In genomic region chr10:68406815-68407585, GRCh38 we compare ENCODE assay signal across 8 cellular contexts.
DNase-seq lines count a peak whose midpoint lies in the region; ATAC-seq and TF ChIP-seq lines count a peak whose summit lies in the region.

RUFY2 (minus strand) TSS chr10:68407277; CDS start chr10:68407189, 88 bp downstream.

- no peak; the same call in 1 of the 2 replicates for TF ChIP-seq RAD21 in Ishikawa (IDR thresholded peaks at IDR 0.05; ENCODE audit: low read depth)

- peak; percentile 3; the same call in 1 of the 2 replicates for TF ChIP-seq EP300 in Ishikawa (IDR thresholded peaks at IDR 0.05; ENCODE audit: borderline replicate concordance)

- TF ChIP-seq POLR2A in Raji (IDR thresholded peaks at IDR 0.05; ENCODE audit: insufficient read depth, low read depth, low read length), result peak; percentile 51

- no peaks in the 10 kb centered on the region for H3K9me3 ChIP-seq in neutrophil

- ATAC-seq in GM21619 (IDR thresholded peaks at IDR 0.05; ENCODE audit: unreplicated experiment), result peak; percentile 95

- H3K36me3 ChIP-seq in neutrophil, result no peaks in the 10 kb centered on the region

- peak; percentile 89 for TF ChIP-seq CTCF in neutrophil (IDR thresholded peaks at IDR 0.05)

- DNase-seq in EH (ENCODE audit: low read depth) (peak; percentile 79), foreskin melanocyte (peak; percentile 62), substantia nigra (lab: John Stamatoyannopoulos, UW) (peak in 48 of 49 donors; percentile 47 to 96 (median 78))
- peak; percentile 62 for DNase-seq in activated gamma-delta T cell treated with anti-CD3 and anti-CD28 coated beads, Interleukin-2, amount 50 U/mL, for 16 hours (ENCODE audit: low read depth)

- H3K27ac ChIP-seq in neutrophil (peak within 1 kb of the TSS; percentile 76), substantia nigra (ENCODE audit: low read depth, low read length, poor library complexity, severe bottlenecking) (peak within 1 kb of the TSS; percentile 96)

- peak within 1 kb of the TSS; percentile 91 to 99 for H3K4me3 ChIP-seq in neutrophil (ENCODE audit: low read depth in 1 of 2, low read length in 1 of 2)

- H3K27me3 ChIP-seq in neutrophil, result peaks cover 5% of the 10 kb centered on the region

- H3K4me1 ChIP-seq in neutrophil (ENCODE audit: control insufficient read depth in 1 of 2, insufficient read depth in 1 of 2, low read depth in 1 of 2, low read length in 1 of 2), result peaks cover 9 to 14% of the 10 kb centered on the region in 2 experiments

TF ChIP-seq in Ishikawa, 13 proteins besides CTCF, POLR2A, EP300 and RAD21:
- TF ChIP-seq TAF1 (IDR thresholded peaks at IDR 0.05; ENCODE audit: low read depth), result peak; percentile 57
- no peak for TF ChIP-seq REST (IDR thresholded peaks at IDR 0.05; ENCODE audit: low read depth)
- TF ChIP-seq MAX (IDR thresholded peaks at IDR 0.05), result peak; percentile 39
- TF ChIP-seq TEAD4 (IDR thresholded peaks at IDR 0.05), result no peak
- no peak for TF ChIP-seq USF1 (IDR thresholded peaks at IDR 0.05)
- TF ChIP-seq EGR1 (IDR thresholded peaks at IDR 0.05), result no peak; the same call in 1 of the 2 replicates
- TF ChIP-seq TCF12 (IDR thresholded peaks at IDR 0.05; ENCODE audit: low read depth), result no peak
- TF ChIP-seq YY1 (IDR thresholded peaks at IDR 0.05; ENCODE audit: low read depth), result peak; percentile 63
- TF ChIP-seq NFIC (IDR thresholded peaks at IDR 0.05), result no peak
- peak; percentile 93; the same call in 1 of the 2 replicates for TF ChIP-seq ZBTB7A (IDR thresholded peaks at IDR 0.05; ENCODE audit: low read depth)

Comparison
In these comparisons a context has a peak if more than half of its experiments do, and no peak if none do; other contexts are left out.
1. Peak in every context shown above with its lines: DNase-seq, ATAC-seq, H3K4me3 ChIP-seq and H3K27ac ChIP-seq.